32 cellular contexts compared by ENCODE assay signal in genomic region chr2:207217442-207217841, GRCh38. TPM values are rescaled to one million over a fixed set of nuclear protein-coding genes. Genes with fewer than 3 reads are reported as not detected.
"Had no signal": no experiment of that assay in that cellular context is flagged by ENCODE, and none has a peak within 500 bp of the region (broad histone marks: within the 10 kb centered on the region; RNA-seq: fewer than 3 reads in every experiment).

No MANE protein-coding gene starts in this region.

- H3K27me3 ChIP-seq: MG63, SJSA1 had no signal

- FAIRE-seq: K562, RCC 7860 had no signal

- H2AFZ ChIP-seq: PC-9 had no signal

- H3K4me3 ChIP-seq: K562, MG63, PC-9, SJSA1 had no signal

- H3K4me2 ChIP-seq: PC-9, SK-N-SH had no signal

- H3K9ac ChIP-seq: SK-N-SH had no signal

- H3K9me2 ChIP-seq: SK-N-SH had no signal

- ATAC-seq: K562, Panc1 had no signal

- H3K36me3 ChIP-seq: MG63, SJSA1 had no signal

- H3K9me3 ChIP-seq: MG63, SJSA1, SK-N-SH had no signal

- H3K27ac ChIP-seq: PC-9, SJSA1 had no signal

- DNase-seq: Karpas-422, KG1, MG63, MV-4-11, NCI-H1092, NCI-H1105, NCI-H1417 treated with DMSO at 0.1 percent for 48 hours, NCI-H1436 treated with DMSO at 0.1 percent for 48 hours, NCI-H187, NCI-H1930, NCI-H2029 treated with DMSO at 0.1 percent for 48 hours, NCI-H2081 treated with DMSO at 0.1 percent for 48 hours, NCI-H2107, NCI-H2171, NCI-H226, NCI-H446 treated with DMSO at 0.1 percent for 48 hours, NCI-H510A, NCI-H524, NCI-H526, NCI-H69, NCI-H748 treated with DMSO at 0.1 percent for 48 hours, NCI-H82, PC-9, Right ventricle myocardium superior, SHP77 treated with DMSO at 0.1 percent for 48 hours, SK-N-SH, SW 1271 had no signal

RNA-seq across cellular contexts. Expression of gene KLF7, which starts 51.7 kb away (rescaled TPM):
- total RNA-seq: OCI-LY7 had no signal
